8 cellular contexts compared by ENCODE assay signal in the genomic region with DNA sequence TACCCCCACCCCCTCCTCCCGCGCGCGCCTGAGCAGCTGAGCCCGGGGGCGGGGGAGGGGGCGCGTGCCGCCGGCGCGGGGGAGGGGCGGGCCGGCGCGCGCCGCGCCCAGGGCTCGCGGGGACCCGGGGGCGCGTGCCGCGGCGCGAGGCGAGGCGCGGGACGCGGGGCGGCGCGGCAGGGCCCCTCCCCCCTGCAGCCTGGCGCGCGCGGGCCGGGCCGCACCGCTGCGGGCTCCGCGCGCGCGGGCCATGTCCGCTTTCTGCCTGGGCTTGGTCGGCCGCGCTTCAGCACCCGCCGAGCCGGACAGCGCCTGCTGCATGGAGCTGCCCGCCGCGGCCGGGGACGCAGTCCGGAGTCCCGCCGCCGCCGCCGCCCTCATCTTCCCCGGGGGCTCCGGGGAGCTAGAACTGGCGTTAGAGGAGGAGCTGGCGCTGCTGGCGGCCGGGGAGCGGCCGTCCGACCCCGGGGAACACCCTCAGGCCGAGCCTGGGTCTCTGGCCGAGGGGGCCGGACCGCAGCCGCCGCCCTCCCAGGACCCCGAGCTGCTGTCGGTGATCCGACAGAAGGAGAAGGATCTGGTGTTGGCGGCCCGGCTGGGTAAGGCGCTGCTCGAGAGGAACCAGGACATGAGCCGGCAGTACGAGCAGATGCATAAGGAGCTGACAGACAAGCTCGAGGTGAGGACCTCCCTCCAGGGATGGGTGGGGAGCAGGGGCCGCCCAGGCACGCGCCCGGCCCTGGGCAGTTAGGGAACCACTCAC. TPM values are rescaled to one million over a fixed set of nuclear protein-coding genes. Genes with fewer than 3 reads are reported as not detected.
DNase-seq lines count a peak whose midpoint lies in the region; ATAC-seq, FAIRE-seq and TF ChIP-seq lines count a peak whose summit lies in the region.

No MANE protein-coding gene starts in this region.

- H3K27me3 ChIP-seq in BE2C (no peaks in the 10 kb centered on the region), pancreas (no peaks in the 10 kb centered on the region), upper lobe of left lung (peaks cover 0 to 13% (median 3%) of the 10 kb centered on the region in 4 donors)

- 1% methylated on average over 39 to 98 of the region's 98 CpGs for WGBS in pancreas, 2 donors
- 0% methylated on average over 4 to 5 of the region's 98 CpGs for WGBS in upper lobe of left lung, 2 donors

- no peaks in the 10 kb centered on the region for H3K9me3 Mint-ChIP-seq in activated naive CD8-positive, alpha-beta T cell treated with anti-CD3 and anti-CD28 coated beads, Interleukin-2, amount 10 ng/mL, durations not matched to agents 7 days and 5 days

- peaks cover 28% of the 10 kb centered on the region for H3K4me1 Mint-ChIP-seq in activated naive CD8-positive, alpha-beta T cell treated with anti-CD3 and anti-CD28 coated beads, Interleukin-2, amount 10 ng/mL, durations not matched to agents 7 days and 5 days

- POLR2A ChIA-PET in activated naive CD8-positive, alpha-beta T cell treated with anti-CD3 and anti-CD28 coated beads, Interleukin-2, amount 10 ng/mL, durations not matched to agents 7 days and 5 days (lab: Charles Lee) = interaction anchor here (0.5 to 3.5 kb wide), 19 partner anchors 9 to 304 kb away, joined by 3 to 76 read pairs (median 5); a partner anchor contains a TSS

- H3K4me1 ChIP-seq in BE2C (peaks cover 7% of the 10 kb centered on the region), pancreas (peaks cover 0 to 7% (median 5%) of the 10 kb centered on the region in 3 donors), upper lobe of left lung (peaks cover 12 to 25% (median 13%) of the 10 kb centered on the region in 4 donors)

- H3K4me3 ChIP-seq in BE2C (ENCODE audit: low read depth, low read length) (peak overlapping the region; percentile 68), pancreas (peak overlapping the region; percentile 36 to 74 (median 66)), upper lobe of left lung (peak overlapping the region in 3 of 4 donors; percentile 66 to 69 (median 66))

- H3K27me3 Mint-ChIP-seq in activated naive CD8-positive, alpha-beta T cell treated with anti-CD3 and anti-CD28 coated beads, Interleukin-2, amount 10 ng/mL, durations not matched to agents 7 days and 5 days = peaks cover 4% of the 10 kb centered on the region

- TF ChIP-seq CTCF in BE2C (IDR thresholded peaks at IDR 0.05; ENCODE audit: low read depth, low read length) (no peak), pancreas (IDR thresholded peaks at IDR 0.05) (no peak), upper lobe of left lung (IDR thresholded peaks at IDR 0.05) (no peak)

- peaks cover 19% of the 10 kb centered on the region for H3K36me3 Mint-ChIP-seq in activated naive CD8-positive, alpha-beta T cell treated with anti-CD3 and anti-CD28 coated beads, Interleukin-2, amount 10 ng/mL, durations not matched to agents 7 days and 5 days

- peak overlapping the region; percentile 91 for H3K4me3 Mint-ChIP-seq in activated naive CD8-positive, alpha-beta T cell treated with anti-CD3 and anti-CD28 coated beads, Interleukin-2, amount 10 ng/mL, durations not matched to agents 7 days and 5 days

- FAIRE-seq in pancreas (lab: Jason Lieb, UNC) = no peak

- intact Hi-C loops in Right ventricle myocardium superior (cut with DNase I) = no loop called here
- intact Hi-C loops in pancreas (cut with DNase I) = no loop called here

- TF ChIP-seq EP300 in upper lobe of left lung (IDR thresholded peaks at IDR 0.05) = no peak

- TF ChIP-seq POLR2A in upper lobe of left lung (IDR thresholded peaks at IDR 0.05) = no peak

- no peaks in the 10 kb centered on the region for H3K9me3 ChIP-seq in BE2C
- H3K9me3 ChIP-seq in pancreas = no peaks in the 10 kb centered on the region
- H3K9me3 ChIP-seq in upper lobe of left lung = no peaks in the 10 kb centered on the region

- H3K27ac Mint-ChIP-seq in activated naive CD8-positive, alpha-beta T cell treated with anti-CD3 and anti-CD28 coated beads, Interleukin-2, amount 10 ng/mL, durations not matched to agents 7 days and 5 days = peak overlapping the region; percentile 71

- DNase-seq in BE2C (peak; percentile 64), GM19238 (ENCODE audit: insufficient read length, low spot score) (peak; percentile 58), Right ventricle myocardium superior (peak; percentile 91), pancreas (peak; percentile 78 to 93 (median 86)), upper lobe of left lung (peak; percentile 86 to 98)
- DNase-seq in activated naive CD8-positive, alpha-beta T cell treated with anti-CD3 and anti-CD28 coated beads, Interleukin-2, amount 10 ng/mL, durations not matched to agents 7 days and 5 days = peak; percentile 92

- H3K36me3 ChIP-seq in BE2C (no peaks in the 10 kb centered on the region), pancreas (no peaks in the 10 kb centered on the region), upper lobe of left lung (no peaks in the 10 kb centered on the region)

- ATAC-seq in HG03442 (IDR thresholded peaks at IDR 0.05; ENCODE audit: unreplicated experiment) (peak; percentile 29), SK-N-SH treated with all-trans-retinoic acid at 6 μM for 48 hours (peak; percentile 93), Right ventricle myocardium superior (ENCODE audit: poor library complexity) (peak; percentile 98), pancreas (peak; percentile 59 to 73 (median 68)), upper lobe of left lung (ENCODE audit: low FRiP score in 2 of 2) (peak; percentile 67 to 93)
- peak; percentile 19 for ATAC-seq in activated naive CD8-positive, alpha-beta T cell treated with anti-CD3 and anti-CD28 coated beads, Interleukin-2, amount 10 ng/mL, durations not matched to agents 7 days and 5 days (ENCODE audit: low read depth)

- peak overlapping the region in 3 of 4 donors; percentile 52 to 60 (median 59) for H3K27ac ChIP-seq in pancreas
- peak overlapping the region in 3 of 4 donors; percentile 52 to 84 (median 60) for H3K27ac ChIP-seq in upper lobe of left lung

TF ChIP-seq in SK-N-SH treated with all-trans-retinoic acid at 6 μM for 48 hours, 23 proteins besides CTCF, POLR2A, EP300 and RAD21:
- TF ChIP-seq ZFP30 (CRISPR knock-in tag; IDR thresholded peaks at IDR 0.05) = peak; percentile 16; the same call in 1 of the 2 replicates
- TF ChIP-seq PPARA (CRISPR knock-in tag; IDR thresholded peaks at IDR 0.05; ENCODE audit: borderline replicate concordance) = no peak
- TF ChIP-seq, protein P1, sequence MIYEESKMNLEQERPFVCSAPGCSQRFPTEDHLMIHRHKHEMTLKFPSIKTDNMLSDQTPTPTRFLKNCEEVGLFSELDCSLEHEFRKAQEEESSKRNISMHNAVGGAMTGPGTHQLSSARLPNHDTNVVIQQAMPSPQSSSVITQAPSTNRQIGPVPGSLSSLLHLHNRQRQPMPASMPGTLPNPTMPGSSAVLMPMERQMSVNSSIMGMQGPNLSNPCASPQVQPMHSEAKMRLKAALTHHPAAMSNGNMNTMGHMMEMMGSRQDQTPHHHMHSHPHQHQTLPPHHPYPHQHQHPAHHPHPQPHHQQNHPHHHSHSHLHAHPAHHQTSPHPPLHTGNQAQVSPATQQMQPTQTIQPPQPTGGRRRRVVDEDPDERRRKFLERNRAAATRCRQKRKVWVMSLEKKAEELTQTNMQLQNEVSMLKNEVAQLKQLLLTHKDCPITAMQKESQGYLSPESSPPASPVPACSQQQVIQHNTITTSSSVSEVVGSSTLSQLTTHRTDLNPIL (CRISPR knock-in tag; IDR thresholded peaks at IDR 0.05; ENCODE audit: low read depth) = no peak
- TF ChIP-seq CSDC2 (CRISPR knock-in tag; IDR thresholded peaks at IDR 0.05) = peak; percentile 57; the same call in 1 of the 2 replicates
- TF ChIP-seq ZFP3 (CRISPR knock-in tag; IDR thresholded peaks at IDR 0.05) = 0 out of 2 replicates have a peak, but pooled peaks have one; percentile 29
- TF ChIP-seq ISL1 (CRISPR knock-in tag; IDR thresholded peaks at IDR 0.05) = no peak
- no peak for TF ChIP-seq ZNF70 (CRISPR knock-in tag; IDR thresholded peaks at IDR 0.05)
TF ChIP-seq in SK-N-SH treated with all-trans-retinoic acid at 6 μM for 48 hours: peak in this region for 3.

RNA-seq across cellular contexts. Expression of a gene that starts 0.8 kb away (rescaled TPM):
- 29.9 TPM for polyA plus RNA-seq in BE2C (2012; ENCODE audit: insufficient read depth, insufficient read length, low read depth)
- total RNA-seq in activated naive CD8-positive, alpha-beta T cell treated with anti-CD3 and anti-CD28 coated beads, Interleukin-2, amount 10 ng/mL, durations not matched to agents 7 days and 5 days = 100 to 1,000 TPM in 1 of 2 experiments, 10 to 100 TPM in 1; 98.5 to 100 TPM
- total RNA-seq in Right ventricle myocardium superior (0.35 TPM), pancreas (1 to 10 TPM; 2.0 to 8.0 (median 5.9) TPM), upper lobe of left lung (10 to 100 TPM; 10.5 to 21.0 (median 15.9) TPM)
- polyA plus RNA-seq in pancreas = 10 to 100 TPM; 19.2 to 23.0 TPM

Comparison
In these comparisons a context has a peak if more than half of its experiments do, and no peak if none do; other contexts are left out.
1. Peak in every context shown above with its lines: DNase-seq, ATAC-seq, H3K4me3 ChIP-seq and H3K27ac ChIP-seq.
2. ATAC-seq: peak in every context shown above with its lines; median percentile 98 in Right ventricle myocardium superior; 93 in SK-N-SH treated with all-trans-retinoic acid at 6 μM for 48 hours; 80 in upper lobe of left lung; 68 in pancreas; 29 in HG03442; 19 in activated naive CD8-positive, alpha-beta T cell treated with anti-CD3 and anti-CD28 coated beads, Interleukin-2, amount 10 ng/mL, durations not matched to agents 7 days and 5 days.
3. RNA of a gene that starts 0.8 kb away (total RNA-seq): 98.5 to 100 TPM in activated naive CD8-positive, alpha-beta T cell treated with anti-CD3 and anti-CD28 coated beads, Interleukin-2, amount 10 ng/mL, durations not matched to agents 7 days and 5 days; 10.5 to 21.0 TPM in upper lobe of left lung, 2.0 to 8.0 TPM in pancreas and 0.35 TPM in Right ventricle myocardium superior (single experiment); every median in the first group is over 4 times any median in the second.